Comparison of ENCODE assay signal across 6 cellular contexts in genomic region chr14:98551028-98551427, GRCh38.
"Had no signal": no experiment of that assay in that cellular context is flagged by ENCODE, and none has a peak within 500 bp of the region (broad histone marks: within the 10 kb centered on the region; RNA-seq: fewer than 3 reads in every experiment).

No MANE protein-coding gene starts in this region.

- H3K36me3 Mint-ChIP-seq: IgD-negative memory B cell had no signal

- DNase-seq: IMR-90, KBM-7, KG1 had no signal

- H3K27ac Mint-ChIP-seq: IgD-negative memory B cell had no signal

- ATAC-seq: HepG2, K562 had no signal

- H3K4me3 Mint-ChIP-seq: IgD-negative memory B cell had no signal

- H3K4me1 Mint-ChIP-seq: IgD-negative memory B cell had no signal

- H3K27me3 Mint-ChIP-seq: IgD-negative memory B cell had no signal
